Comparison of ENCODE assay signal across 24 cellular contexts in genomic region chr1:234643850-234644134, GRCh38.
"Had no signal": no experiment of that assay in that cellular context is flagged by ENCODE, and none has a peak within 500 bp of the region (broad histone marks: within the 10 kb centered on the region; RNA-seq: fewer than 3 reads in every experiment).

No MANE protein-coding gene starts in this region.

- H3K4me1 ChIP-seq: adrenal gland, prostate gland, sigmoid colon had no signal

- H3K9me3 ChIP-seq: adrenal gland, prostate gland, tibial nerve had no signal

- H3K36me3 Mint-ChIP-seq: brain had no signal

- H3K27ac ChIP-seq: adrenal gland, cardiac muscle cell, coronary artery, dorsolateral prefrontal cortex, prostate gland, sigmoid colon, tibial nerve had no signal

- H3K27ac Mint-ChIP-seq: activated naive CD8-positive, alpha-beta T cell treated with anti-CD3 and anti-CD28 coated beads for 36 hours; memory B cell; naive thymus-derived CD8-positive, alpha-beta T cell; stimulated activated memory B cell treated with anti-CD40 and anti-IgM and Interleukin-4, amounts not matched to agents 10 μg/mL and 1 μg/mL and 100 μg/mL, for 72 hours had no signal

- H3K27me3 ChIP-seq: adrenal gland, cardiac muscle cell, sigmoid colon, tibial nerve had no signal

- H3K4me3 Mint-ChIP-seq: activated naive CD8-positive, alpha-beta T cell treated with anti-CD3 and anti-CD28 coated beads for 36 hours; brain; memory B cell; naive thymus-derived CD8-positive, alpha-beta T cell; stimulated activated memory B cell treated with anti-CD40 and anti-IgM and Interleukin-4, amounts not matched to agents 10 μg/mL and 1 μg/mL and 100 μg/mL, for 72 hours had no signal

- H3K4me3 ChIP-seq: adrenal gland, cardiac muscle cell, coronary artery, dorsolateral prefrontal cortex, prostate gland, sigmoid colon, tibial nerve had no signal

- DNase-seq: activated CD4-positive, alpha-beta T cell treated with anti-CD3 and anti-CD28 coated beads for 48 hours; activated CD4-positive, alpha-beta T cell treated with anti-CD3 and anti-CD28 coated beads, Interleukin-2, amount 50 U/mL, for 48 hours; activated CD8-positive, alpha-beta memory T cell treated with anti-CD3 and anti-CD28 coated beads for 24 hours; activated effector memory CD4-positive, alpha-beta T cell treated with Interleukin-2 at 50 U/mL for 16 hours; activated naive CD4-positive, alpha-beta T cell treated with Interleukin-2 at 50 U/mL for 16 hours; activated naive CD8-positive, alpha-beta T cell treated with anti-CD3 and anti-CD28 coated beads for 36 hours; adrenal gland; aorta; cerebellar nuclear complex; dorsolateral prefrontal cortex; effector memory CD4-positive, alpha-beta T cell; left ventricle myocardium superior; naive thymus-derived CD8-positive, alpha-beta T cell; retina; sigmoid colon; stimulated activated CD4-positive, alpha-beta T cell treated with anti-CD3 and anti-CD28 coated beads, Interleukin-4, amount 100 ng/mL, for 24 hours; stimulated activated CD8-positive, alpha-beta memory T cell treated with anti-CD3 and anti-CD28 coated beads, Interleukin-4, amount 100 ng/mL, for 48 hours had no signal

- ATAC-seq: left ventricle myocardium superior; naive thymus-derived CD8-positive, alpha-beta T cell; stimulated activated memory B cell treated with anti-CD40 and anti-IgM and Interleukin-4, amounts not matched to agents 10 μg/mL and 1 μg/mL and 100 μg/mL, for 72 hours had no signal

- H3K36me3 ChIP-seq: adrenal gland, cardiac muscle cell, prostate gland, sigmoid colon, tibial nerve had no signal

- H3K27me3 Mint-ChIP-seq: activated naive CD8-positive, alpha-beta T cell treated with anti-CD3 and anti-CD28 coated beads for 36 hours; stimulated activated memory B cell treated with anti-CD40 and anti-IgM and Interleukin-4, amounts not matched to agents 10 μg/mL and 1 μg/mL and 100 μg/mL, for 72 hours had no signal
